11 cellular contexts compared by ENCODE assay signal in the genomic region with DNA sequence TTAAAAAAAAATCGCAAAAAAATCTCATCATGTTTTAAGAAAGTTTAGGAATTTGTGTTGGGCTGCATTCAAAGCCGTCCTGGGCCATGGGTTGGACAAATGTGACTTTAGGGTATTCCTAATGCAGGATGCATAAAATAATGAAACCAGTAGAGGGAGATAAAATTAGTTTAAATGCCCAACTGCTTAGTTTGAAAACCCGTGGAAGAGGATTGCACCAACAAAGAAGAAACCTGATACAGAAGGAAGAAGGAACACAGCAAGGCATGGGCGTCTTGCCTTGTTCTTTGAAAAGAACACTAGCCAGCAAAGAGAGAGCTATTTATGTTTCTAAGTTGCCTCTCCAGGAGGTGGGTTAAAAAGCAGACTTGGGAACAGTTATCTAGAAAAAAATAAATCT. TPM values are rescaled to one million over a fixed set of nuclear protein-coding genes. Genes with fewer than 3 reads are reported as not detected.
A peak's percentile ranks its signal among the peaks of the same experiment; 100 is the strongest.
DNase-seq lines count a peak whose midpoint lies in the region; ATAC-seq and TF ChIP-seq lines count a peak whose summit lies in the region.
"Had no signal": no experiment of that assay in that cellular context is flagged by ENCODE, and none has a peak within 500 bp of the region (broad histone marks: within the 10 kb centered on the region; RNA-seq: fewer than 3 reads in every experiment).

No MANE protein-coding gene starts in this region.

- no TSS peak for BruUV-seq in A673 (replicated peaks; lab: Mats Ljungman, UMichigan)

- DNase-seq in A673 (ENCODE audit: low spot score) (peak; percentile 77), RPMI7951 (ENCODE audit: low read depth) (peak; percentile 33), fibroblast of villous mesenchyme (ENCODE audit: low read depth) (peak; percentile 43), KG1 (lab: John Stamatoyannopoulos, UW) (no peak)
- DNase-seq in activated naive CD4-positive, alpha-beta T cell treated with anti-CD3 and anti-CD28 coated beads, Interleukin-2, amount 10 ng/mL, durations not matched to agents 7 days and 5 days: no peak
- DNase-seq in activated T-cell treated with anti-CD3 and anti-CD28 coated beads, Interleukin-2, amount 50 U/mL, for 4 hours: no peak
- DNase-seq: activated naive CD8-positive, alpha-beta T cell treated with anti-CD3 and anti-CD28 coated beads for 36 hours; left ventricle myocardium superior; Right ventricle myocardium superior had no signal

- peak overlapping the region; percentile 64 for H3K27ac ChIP-seq in A673 (ENCODE audit: low read depth, low read length, poor library complexity, severe bottlenecking)

- peak; percentile 29 for ATAC-seq in GM18868 (IDR thresholded peaks at IDR 0.05; ENCODE audit: unreplicated experiment)
- ATAC-seq in activated T-cell treated with anti-CD3 and anti-CD28 coated beads, Interleukin-2, amount 50 U/mL, for 4 hours: no peak
- no peak for ATAC-seq in HG03442 (IDR thresholded peaks at IDR 0.05; ENCODE audit: unreplicated experiment)
- ATAC-seq: left ventricle myocardium superior had no signal

- H3K9me3 Mint-ChIP-seq in activated naive CD4-positive, alpha-beta T cell treated with anti-CD3 and anti-CD28 coated beads, Interleukin-2, amount 10 ng/mL, durations not matched to agents 7 days and 5 days: no peaks in the 10 kb centered on the region
- H3K9me3 Mint-ChIP-seq in activated T-cell treated with anti-CD3 and anti-CD28 coated beads, Interleukin-2, amount 50 U/mL, for 4 hours: no peaks in the 10 kb centered on the region
- H3K9me3 Mint-ChIP-seq: activated naive CD8-positive, alpha-beta T cell treated with anti-CD3 and anti-CD28 coated beads for 36 hours had no signal

- POLR2A ChIA-PET in A673 (lab: Charles Lee; ENCODE audit: low non-redundant PET): no interaction called here

- peaks cover 4% of the 10 kb centered on the region for H3K27me3 Mint-ChIP-seq in activated naive CD4-positive, alpha-beta T cell treated with anti-CD3 and anti-CD28 coated beads, Interleukin-2, amount 10 ng/mL, durations not matched to agents 7 days and 5 days
- peaks cover 3% of the 10 kb centered on the region for H3K27me3 Mint-ChIP-seq in activated T-cell treated with anti-CD3 and anti-CD28 coated beads, Interleukin-2, amount 50 U/mL, for 4 hours (ENCODE audit: low read depth)
- H3K27me3 Mint-ChIP-seq: activated naive CD8-positive, alpha-beta T cell treated with anti-CD3 and anti-CD28 coated beads for 36 hours had no signal

- H3K36me3 Mint-ChIP-seq in activated naive CD4-positive, alpha-beta T cell treated with anti-CD3 and anti-CD28 coated beads, Interleukin-2, amount 10 ng/mL, durations not matched to agents 7 days and 5 days: peaks cover 2% of the 10 kb centered on the region
- peaks cover 3% of the 10 kb centered on the region for H3K36me3 Mint-ChIP-seq in activated T-cell treated with anti-CD3 and anti-CD28 coated beads, Interleukin-2, amount 50 U/mL, for 4 hours (ENCODE audit: insufficient read depth)

- TF ChIP-seq CTCF in A673 (conservative IDR thresholded peaks at IDR 0.05; ENCODE audit: low read depth, low read length) (peak; percentile 56), fibroblast of villous mesenchyme (IDR thresholded peaks at IDR 0.05; ENCODE audit: insufficient read depth, low read depth, low read length) (peak; percentile 34)

- intact Hi-C loops in A673 (cut with micrococcal nuclease; ENCODE audit: unreplicated experiment): no loop called here

- H3K4me3 ChIP-seq in A673 (ENCODE audit: low read depth, low read length, poor library complexity, severe bottlenecking) (no peak overlapping the region), fibroblast of villous mesenchyme (ENCODE audit: low read depth, low read length) (no peak overlapping the region)

- no peaks in the 10 kb centered on the region for H3K36me3 ChIP-seq in A673 (ENCODE audit: insufficient read depth, low read length, poor library complexity, severe bottlenecking)

- no peak overlapping the region for H3K4me3 Mint-ChIP-seq in activated naive CD4-positive, alpha-beta T cell treated with anti-CD3 and anti-CD28 coated beads, Interleukin-2, amount 10 ng/mL, durations not matched to agents 7 days and 5 days
- no peak overlapping the region for H3K4me3 Mint-ChIP-seq in activated T-cell treated with anti-CD3 and anti-CD28 coated beads, Interleukin-2, amount 50 U/mL, for 4 hours
- H3K4me3 Mint-ChIP-seq: activated naive CD8-positive, alpha-beta T cell treated with anti-CD3 and anti-CD28 coated beads for 36 hours had no signal

- no peak overlapping the region for H3K27ac Mint-ChIP-seq in activated naive CD4-positive, alpha-beta T cell treated with anti-CD3 and anti-CD28 coated beads, Interleukin-2, amount 10 ng/mL, durations not matched to agents 7 days and 5 days
- H3K27ac Mint-ChIP-seq: activated naive CD8-positive, alpha-beta T cell treated with anti-CD3 and anti-CD28 coated beads for 36 hours had no signal

- no peaks in the 10 kb centered on the region for H3K9me3 ChIP-seq in A673 (ENCODE audit: low read depth, low read length, poor library complexity, severe bottlenecking)

- H3K4me1 Mint-ChIP-seq in activated naive CD4-positive, alpha-beta T cell treated with anti-CD3 and anti-CD28 coated beads, Interleukin-2, amount 10 ng/mL, durations not matched to agents 7 days and 5 days: no peaks in the 10 kb centered on the region
- H3K4me1 Mint-ChIP-seq in activated T-cell treated with anti-CD3 and anti-CD28 coated beads, Interleukin-2, amount 50 U/mL, for 4 hours (ENCODE audit: low read depth): peaks cover 14% of the 10 kb centered on the region

- no peaks in the 10 kb centered on the region for H3K27me3 ChIP-seq in A673 (replicated peaks; ENCODE audit: insufficient read depth, low read depth, low read length, poor library complexity)

- H3K4me1 ChIP-seq in A673 (ENCODE audit: insufficient read depth, low read length, poor library complexity, severe bottlenecking): peaks cover 10% of the 10 kb centered on the region

- CTCF ChIA-PET in A673 (lab: Charles Lee): no interaction called here
- CTCF ChIA-PET in activated naive CD4-positive, alpha-beta T cell treated with anti-CD3 and anti-CD28 coated beads, Interleukin-2, amount 10 ng/mL, durations not matched to agents 7 days and 5 days (lab: Charles Lee): no interaction called here

RNA-seq across cellular contexts. Expression of a gene that starts 37.9 kb away (rescaled TPM):
- total RNA-seq in A673 (2021) (57.4 and 70.1 TPM in 2 replicates), fibroblast of villous mesenchyme (11.6 and 17.7 TPM in 2 replicates)
- 14.4 and 18.7 TPM in 2 replicates for total RNA-seq in RPMI7951 (2014; rRNA removed; shearing (Covaris generic))
- total RNA-seq in activated T-cell treated with anti-CD3 and anti-CD28 coated beads, Interleukin-2, amount 50 U/mL, for 4 hours: 100 to 1,000 TPM; 110 to 137 (median 125) TPM

RNA-seq across cellular contexts. Expression of a gene that starts 38.1 kb away (rescaled TPM):
- total RNA-seq in A673 (2021) (23.5 and 26.7 TPM in 2 replicates), fibroblast of villous mesenchyme (18.7 and 34.5 TPM in 2 replicates)
- total RNA-seq in RPMI7951 (2014; rRNA removed; shearing (Covaris generic)): 19.4 and 27.4 TPM in 2 replicates
- total RNA-seq in activated T-cell treated with anti-CD3 and anti-CD28 coated beads, Interleukin-2, amount 50 U/mL, for 4 hours: 10 to 100 TPM; 18.6 to 24.4 (median 22.2) TPM

Comparison
In these comparisons a context has a peak if more than half of its experiments do, and no peak if none do; other contexts are left out.
1. DNase-seq: peak in A673 (single experiment), RPMI7951 (single experiment) and fibroblast of villous mesenchyme (single experiment); none in activated naive CD4-positive, alpha-beta T cell treated with anti-CD3 and anti-CD28 coated beads, Interleukin-2, amount 10 ng/mL, durations not matched to agents 7 days and 5 days (single experiment), activated T-cell treated with anti-CD3 and anti-CD28 coated beads, Interleukin-2, amount 50 U/mL, for 4 hours (single experiment) and KG1 (single experiment).